9 cellular contexts compared by ENCODE assay signal in genomic region chr1:227886993-227887696, GRCh38.
DNase-seq lines count a peak whose midpoint lies in the region; ATAC-seq, FAIRE-seq and TF ChIP-seq lines count a peak whose summit lies in the region.
"Had no signal": no experiment of that assay in that cellular context is flagged by ENCODE, and none has a peak within 500 bp of the region (broad histone marks: within the 10 kb centered on the region; RNA-seq: fewer than 3 reads in every experiment).

No MANE protein-coding gene starts in this region.

- H3K9me3 ChIP-seq in BE2C (no peaks in the 10 kb centered on the region), lower lobe of right lung (no peaks in the 10 kb centered on the region), suprapubic skin (no peaks in the 10 kb centered on the region)

- H3K27ac ChIP-seq in coronary artery = peak overlapping the region; percentile 35 to 83
- H3K27ac ChIP-seq in lower lobe of right lung = peak overlapping the region; percentile 84
- peak overlapping the region; percentile 82 for H3K27ac ChIP-seq in suprapubic skin

- H3K27me3 ChIP-seq in BE2C = no peaks in the 10 kb centered on the region
- H3K27me3 ChIP-seq in lower lobe of right lung (ENCODE audit: low read depth) = peaks cover 3% of the 10 kb centered on the region
- no peaks in the 10 kb centered on the region for H3K27me3 ChIP-seq in suprapubic skin

- no peak for FAIRE-seq in RCC 7860 (lab: Jason Lieb, UNC)
- FAIRE-seq: GM12878 had no signal

- ATAC-seq in lower lobe of right lung = peak; percentile 59 to 62
- ATAC-seq: GM12878 had no signal

- no peak for TF ChIP-seq CTCF in BE2C (IDR thresholded peaks at IDR 0.05; ENCODE audit: low read depth, low read length)
- no peak for TF ChIP-seq CTCF in coronary artery (IDR thresholded peaks at IDR 0.05)
- no peak for TF ChIP-seq CTCF in lower lobe of right lung (IDR thresholded peaks at IDR 0.05)
- TF ChIP-seq CTCF in suprapubic skin (IDR thresholded peaks at IDR 0.05) = no peak
- TF ChIP-seq CTCF in GM10266 (IDR thresholded peaks at IDR 0.05; ENCODE audit: control insufficient read depth, insufficient read depth, low read depth, missing control alignments) = no peak

- DNase-seq in BE2C (peak; percentile 18), NCI-H510A treated with DMSO at 0.1 percent for 48 hours (lab: John Stamatoyannopoulos, UW) (peak; percentile 57), coronary artery (ENCODE audit: low spot score) (peak; percentile 79), lower lobe of right lung (peak; percentile 66), suprapubic skin (ENCODE audit: low spot score in 2 of 2) (peak; percentile 81 to 84), RCC 7860 (ENCODE audit: low spot score) (no peak), HK-2 (ENCODE audit: unreplicated experiment) (no peak), GM10266 (ENCODE audit: extremely low spot score) (no peak)

- 6% methylated on average over 6 of the region's 30 CpGs for WGBS in suprapubic skin

- no peak for TF ChIP-seq POLR2A in suprapubic skin (IDR thresholded peaks at IDR 0.05)

- no peak for TF ChIP-seq EP300 in suprapubic skin (IDR thresholded peaks at IDR 0.05)

- H3K4me1 ChIP-seq in BE2C (no peaks in the 10 kb centered on the region), lower lobe of right lung (peaks cover 25% of the 10 kb centered on the region), suprapubic skin (peaks cover 28% of the 10 kb centered on the region)

- H3K36me3 ChIP-seq in BE2C (no peaks in the 10 kb centered on the region), lower lobe of right lung (no peaks in the 10 kb centered on the region), suprapubic skin (no peaks in the 10 kb centered on the region)

- H3K4me3 ChIP-seq in BE2C (ENCODE audit: low read depth, low read length) (no peak overlapping the region), coronary artery (peak overlapping the region; percentile 74), lower lobe of right lung (peak overlapping the region; percentile 61), suprapubic skin (peak overlapping the region; percentile 50)
- H3K4me3 ChIP-seq: GM12878 had no signal

- intact Hi-C loops in lower lobe of right lung (cut with DNase I) = no loop called here

Comparison
In these comparisons a context has a peak if more than half of its experiments do, and no peak if none do; other contexts are left out.
1. DNase-seq: peak in BE2C (single experiment), NCI-H510A treated with DMSO at 0.1 percent for 48 hours (single experiment), coronary artery (single experiment), lower lobe of right lung (single experiment) and suprapubic skin (2 of 2); none in RCC 7860 (single experiment), HK-2 (single experiment) and GM10266 (single experiment).
2. Peak in every context shown above with its lines, with median percentiles within 50 percentile points of each other: H3K27ac ChIP-seq.